Comparison of ENCODE assay signal across 8 cellular contexts in the genomic region with DNA sequence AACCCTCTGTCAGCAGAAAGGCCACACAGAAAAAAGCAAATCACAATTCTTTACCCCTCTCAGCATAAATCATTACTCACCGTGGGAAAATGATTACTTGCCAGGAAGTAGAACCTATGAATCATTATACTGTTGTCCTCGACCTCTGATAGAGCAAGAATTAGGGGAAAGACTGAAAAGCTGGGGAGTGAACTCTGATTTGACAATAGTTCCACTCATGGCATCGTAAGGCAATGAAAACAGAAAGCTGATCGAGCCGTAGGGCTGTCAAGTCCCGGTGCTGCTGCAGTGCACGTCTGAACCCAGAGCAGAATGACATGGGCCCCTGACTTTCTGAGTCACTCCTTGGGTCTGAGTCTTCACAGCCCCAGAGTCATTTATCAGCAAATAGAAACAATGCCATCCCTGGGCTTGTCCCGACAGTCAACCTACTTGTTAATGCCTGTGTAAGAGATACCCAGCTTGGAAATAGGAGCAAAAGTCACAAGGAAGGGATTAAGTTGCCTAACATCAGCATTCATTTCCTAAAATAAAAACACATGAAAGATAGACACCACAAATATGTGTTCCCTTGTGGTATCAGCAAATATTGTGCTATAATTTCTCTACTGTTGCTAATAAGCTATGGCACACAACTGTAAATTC.
A peak's percentile ranks its signal among the peaks of the same experiment; 100 is the strongest.
DNase-seq lines count a peak whose midpoint lies in the region; ATAC-seq and TF ChIP-seq lines count a peak whose summit lies in the region.

No MANE protein-coding gene starts in this region.

- peak; percentile 61 for DNase-seq in AG08395 (ENCODE audit: low spot score)
- DNase-seq in SW480 (ENCODE audit: low spot score): peak; percentile 46
- peak; percentile 100 for DNase-seq in epithelial cell of esophagus (ENCODE audit: low read depth)
- no peak for DNase-seq in SKM-1 treated with dmso at 0.1 percent for 144 hours (lab: John Stamatoyannopoulos, UW; ENCODE audit: unreplicated experiment)
- DNase-seq in Kasumi-1 (lab: John Stamatoyannopoulos, UW): no peak

- peak; percentile 35 for ATAC-seq in GM19025 (IDR thresholded peaks at IDR 0.05; ENCODE audit: low read depth, unreplicated experiment)
- peak; percentile 34 for ATAC-seq in HG03108 (IDR thresholded peaks at IDR 0.05; ENCODE audit: unreplicated experiment)

- H3K36me3 ChIP-seq in neuron (ENCODE audit: insufficient read depth, low read length): no peaks in the 10 kb centered on the region

- no peaks in the 10 kb centered on the region for H3K9me3 ChIP-seq in neuron (ENCODE audit: low read length)

- H2AFZ ChIP-seq in neuron (ENCODE audit: low read depth, low read length): peak overlapping the region; percentile 84

- peak overlapping the region; percentile 26 for H3K4me3 ChIP-seq in epithelial cell of esophagus (ENCODE audit: low read length)
- peak overlapping the region; percentile 39 for H3K4me3 ChIP-seq in neuron (ENCODE audit: low read length)

- H3K4me1 ChIP-seq in neuron (ENCODE audit: insufficient read depth, low read length): peaks cover 14% of the 10 kb centered on the region

- no peak for TF ChIP-seq CTCF in epithelial cell of esophagus (IDR thresholded peaks at IDR 0.05; ENCODE audit: insufficient read depth, low read depth, low read length, missing control alignments)

- no peaks in the 10 kb centered on the region for H3K27me3 ChIP-seq in neuron (ENCODE audit: insufficient read depth, low read length)

Comparison
In these comparisons a context has a peak if more than half of its experiments do, and no peak if none do; other contexts are left out.
1. DNase-seq: peak in AG08395 (single experiment), SW480 (single experiment) and epithelial cell of esophagus (single experiment); none in SKM-1 treated with dmso at 0.1 percent for 144 hours (single experiment) and Kasumi-1 (0 of 2).